In genomic region chr5:16609412-16609811, GRCh38 we compare ENCODE assay signal across 13 cellular contexts. TPM values are rescaled to one million over a fixed set of nuclear protein-coding genes. Genes with fewer than 3 reads are reported as not detected.
DNase-seq lines count a peak whose midpoint lies in the region; ATAC-seq and TF ChIP-seq lines count a peak whose summit lies in the region.
"Had no signal": no experiment of that assay in that cellular context is flagged by ENCODE, and none has a peak within 500 bp of the region (broad histone marks: within the 10 kb centered on the region; RNA-seq: fewer than 3 reads in every experiment).

No MANE protein-coding gene starts in this region.

- peaks cover 30% of the 10 kb centered on the region for H3K4me1 Mint-ChIP-seq in activated CD8-positive, alpha-beta memory T cell treated with anti-CD3 and anti-CD28 coated beads, Interleukin-2, amount 10 ng/mL, durations not matched to agents 7 days and 5 days
- H3K4me1 Mint-ChIP-seq in endodermal cell, result peaks cover 4% of the 10 kb centered on the region

- no peaks in the 10 kb centered on the region for H3K4me1 ChIP-seq in endodermal cell (ENCODE audit: control insufficient read depth, insufficient read depth, low read length)

- H3K27me3 ChIP-seq in endodermal cell (ENCODE audit: control insufficient read depth, insufficient read depth, low read length, poor library complexity, severe bottlenecking), result peaks cover 7% of the 10 kb centered on the region

- H3K27me3 Mint-ChIP-seq in activated CD8-positive, alpha-beta memory T cell treated with anti-CD3 and anti-CD28 coated beads, Interleukin-2, amount 10 ng/mL, durations not matched to agents 7 days and 5 days, result no peaks in the 10 kb centered on the region
- peaks cover 9% of the 10 kb centered on the region for H3K27me3 Mint-ChIP-seq in endodermal cell (ENCODE audit: insufficient read depth)

- H3K9ac ChIP-seq in endodermal cell (ENCODE audit: extremely low read depth, low read length, poor library complexity, severe bottlenecking), result no peak overlapping the region

- peak; percentile 28 for DNase-seq in activated CD8-positive, alpha-beta memory T cell treated with anti-CD3 and anti-CD28 coated beads, Interleukin-2, amount 50 U/mL, for 48 hours
- DNase-seq in activated CD8-positive, alpha-beta memory T cell treated with anti-CD3 and anti-CD28 coated beads, Interleukin-2, amount 10 ng/mL, durations not matched to agents 7 days and 5 days, result no peak
- DNase-seq in ELF-1 (ENCODE audit: low read depth, low spot score) (peak; percentile 11), endodermal cell (peak; percentile 44), substantia nigra (lab: John Stamatoyannopoulos, UW) (no peak), NCI-H446 treated with DMSO at 0.1 percent for 48 hours (lab: John Stamatoyannopoulos, UW) (no peak), putamen (ENCODE audit: low spot score) (no peak)
- DNase-seq: DMS79 had no signal

- no peak for ATAC-seq in activated CD8-positive, alpha-beta memory T cell treated with anti-CD3 and anti-CD28 coated beads, Interleukin-2, amount 10 ng/mL, durations not matched to agents 7 days and 5 days
- ATAC-seq in GM18873 (IDR thresholded peaks at IDR 0.05; ENCODE audit: low FRiP score, unreplicated experiment), result no peak
- ATAC-seq: HCT116, K562 had no signal

- H3K9me3 ChIP-seq in endodermal cell (ENCODE audit: control insufficient read depth, low read length), result no peaks in the 10 kb centered on the region

- CTCF ChIA-PET in activated CD8-positive, alpha-beta memory T cell treated with anti-CD3 and anti-CD28 coated beads, Interleukin-2, amount 10 ng/mL, durations not matched to agents 7 days and 5 days (lab: Charles Lee), result interaction anchor here (1.2 kb wide), 1 partner anchor 24 kb away, joined by 3 read pairs; no protein-coding TSS in a partner anchor

- no peak overlapping the region for H3K27ac ChIP-seq in endodermal cell (ENCODE audit: low read depth, low read length)
- peak overlapping the region; percentile 12 for H3K27ac ChIP-seq in substantia nigra (ENCODE audit: low read depth, low read length, poor library complexity, severe bottlenecking)
- H3K27ac ChIP-seq: 22Rv1, HL-60 had no signal

- 69 to 78% methylated on average over 9 of the region's 9 CpGs for WGBS in endodermal cell (ENCODE audit: insufficient coverage in 1 of 2, insufficient read length in 1 of 2), 2 experiments

- no peaks in the 10 kb centered on the region for H3K36me3 ChIP-seq in endodermal cell (ENCODE audit: control insufficient read depth, insufficient read depth, low read length)

- no peak for TF ChIP-seq CTCF in endodermal cell (conservative IDR thresholded peaks at IDR 0.05)

- peaks cover 27% of the 10 kb centered on the region for H3K36me3 Mint-ChIP-seq in activated CD8-positive, alpha-beta memory T cell treated with anti-CD3 and anti-CD28 coated beads, Interleukin-2, amount 10 ng/mL, durations not matched to agents 7 days and 5 days
- no peaks in the 10 kb centered on the region for H3K36me3 Mint-ChIP-seq in endodermal cell (ENCODE audit: low read depth)

- no peaks in the 10 kb centered on the region for H3K9me3 Mint-ChIP-seq in activated CD8-positive, alpha-beta memory T cell treated with anti-CD3 and anti-CD28 coated beads, Interleukin-2, amount 10 ng/mL, durations not matched to agents 7 days and 5 days (ENCODE audit: low read depth)
- H3K9me3 Mint-ChIP-seq in endodermal cell, result peaks cover 5% of the 10 kb centered on the region

- H3K4me3 Mint-ChIP-seq in activated CD8-positive, alpha-beta memory T cell treated with anti-CD3 and anti-CD28 coated beads, Interleukin-2, amount 10 ng/mL, durations not matched to agents 7 days and 5 days, result no peak overlapping the region
- no peak overlapping the region for H3K4me3 Mint-ChIP-seq in endodermal cell

- no peak overlapping the region for H3K27ac Mint-ChIP-seq in activated CD8-positive, alpha-beta memory T cell treated with anti-CD3 and anti-CD28 coated beads, Interleukin-2, amount 10 ng/mL, durations not matched to agents 7 days and 5 days
- H3K27ac Mint-ChIP-seq in endodermal cell, result peak overlapping the region; percentile 4

- H3K4me3 ChIP-seq in endodermal cell (ENCODE audit: low read length), result no peak overlapping the region
- H3K4me3 ChIP-seq: K562 had no signal

RNA-seq across cellular contexts. Expression of gene RETREG1, which starts 7.4 kb away (rescaled TPM):
- 10 to 100 TPM; 18.1 to 30.3 TPM for total RNA-seq in activated CD8-positive, alpha-beta memory T cell treated with anti-CD3 and anti-CD28 coated beads, Interleukin-2, amount 10 ng/mL, durations not matched to agents 7 days and 5 days
- 1 to 10 TPM; 4.1 to 4.3 TPM for total RNA-seq in endodermal cell
- polyA plus RNA-seq in endodermal cell (2013, experiment 1 of 2), result 1.4 TPM
- polyA plus RNA-seq in endodermal cell (2013, experiment 2 of 2), result 1.2 TPM

Comparison
In these comparisons a context has a peak if more than half of its experiments do, and no peak if none do; other contexts are left out.
1. DNase-seq: peak in activated CD8-positive, alpha-beta memory T cell treated with anti-CD3 and anti-CD28 coated beads, Interleukin-2, amount 50 U/mL, for 48 hours (single experiment), ELF-1 (single experiment) and endodermal cell (single experiment); none in activated CD8-positive, alpha-beta memory T cell treated with anti-CD3 and anti-CD28 coated beads, Interleukin-2, amount 10 ng/mL, durations not matched to agents 7 days and 5 days (single experiment), substantia nigra (0 of 49), NCI-H446 treated with DMSO at 0.1 percent for 48 hours (single experiment) and putamen (single experiment).